8 cellular contexts compared by ENCODE assay signal in the genomic region with DNA sequence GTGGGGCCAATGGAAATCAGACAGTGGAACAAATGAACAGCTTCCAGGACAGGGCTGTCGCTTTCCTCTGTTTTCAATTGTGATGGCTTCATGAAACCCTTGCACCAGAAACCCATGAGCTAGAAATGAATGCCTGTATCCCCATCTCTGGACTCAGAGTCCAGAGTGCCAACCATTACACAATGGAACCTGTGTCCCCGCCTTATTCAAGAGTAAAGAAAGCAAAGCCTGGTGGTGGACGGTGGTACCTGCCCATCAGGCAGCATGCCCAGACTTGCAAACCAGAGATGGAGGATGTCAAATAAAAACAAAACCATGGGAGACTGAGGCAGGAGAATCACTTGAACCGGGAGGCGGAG. TPM values are rescaled to one million over a fixed set of nuclear protein-coding genes. Genes with fewer than 3 reads are reported as not detected.
DNase-seq lines count a peak whose midpoint lies in the region; ATAC-seq and TF ChIP-seq lines count a peak whose summit lies in the region.

No MANE protein-coding gene starts in this region.

- H3K9me3 Mint-ChIP-seq in stimulated activated effector memory CD8-positive, alpha-beta T cell treated with anti-CD3 and anti-CD28 coated beads, Interleukin-12 subunit alpha, Interleukin-12 subunit beta, amount 100 ng/mL, for 72 hours: no peaks in the 10 kb centered on the region
- H3K9me3 Mint-ChIP-seq in activated CD4-positive, alpha-beta memory T cell treated with anti-CD3 and anti-CD28 coated beads for 36 hours: no peaks in the 10 kb centered on the region

- intact Hi-C loops in activated CD4-positive, alpha-beta memory T cell treated with anti-CD3 and anti-CD28 coated beads for 36 hours (cut with micrococcal nuclease): no loop called here

- ATAC-seq in foreskin keratinocyte: no peak
- no peak for ATAC-seq in stimulated activated effector memory CD8-positive, alpha-beta T cell treated with anti-CD3 and anti-CD28 coated beads, Interleukin-12 subunit alpha, Interleukin-12 subunit beta, amount 100 ng/mL, for 72 hours

- H3K4me1 Mint-ChIP-seq in stimulated activated effector memory CD8-positive, alpha-beta T cell treated with anti-CD3 and anti-CD28 coated beads, Interleukin-12 subunit alpha, Interleukin-12 subunit beta, amount 100 ng/mL, for 72 hours: peaks cover 61% of the 10 kb centered on the region
- H3K4me1 Mint-ChIP-seq in activated CD4-positive, alpha-beta memory T cell treated with anti-CD3 and anti-CD28 coated beads for 36 hours (ENCODE audit: low read depth): peaks cover 34% of the 10 kb centered on the region

- no peak overlapping the region for H3K4me3 Mint-ChIP-seq in stimulated activated effector memory CD8-positive, alpha-beta T cell treated with anti-CD3 and anti-CD28 coated beads, Interleukin-12 subunit alpha, Interleukin-12 subunit beta, amount 100 ng/mL, for 72 hours
- no peak overlapping the region for H3K4me3 Mint-ChIP-seq in activated CD4-positive, alpha-beta memory T cell treated with anti-CD3 and anti-CD28 coated beads for 36 hours

- H3K4me3 ChIP-seq in SJCRH30: peak overlapping the region; percentile 28

- CTCF ChIA-PET in HEK293T (lab: Yijun Ruan, JAX): interaction anchor here (0.5 to 1.0 kb wide), 4 partner anchors 40 to 96 kb away, joined by 3 to 5 read pairs (median 3); no protein-coding TSS in a partner anchor
- CTCF ChIA-PET in activated CD4-positive, alpha-beta memory T cell treated with anti-CD3 and anti-CD28 coated beads for 36 hours (lab: Charles Lee): interaction anchor here (1.0 to 3.3 kb wide), 6 partner anchors 9 to 578 kb away, joined by 3 to 19 read pairs (median 4); no protein-coding TSS in a partner anchor

- DNase-seq in HEK293T (ENCODE audit: extremely low spot score) (no peak), SJCRH30 (peak in 1 of 2 experiments; percentile 57), foreskin keratinocyte (no peak), T-helper 2 cell (no peak), iPS-NIHi11 (ENCODE audit: low spot score) (no peak), activated T-cell treated with anti-CD3 and anti-CD28 coated beads for 4 hours (no peak)
- no peak for DNase-seq in stimulated activated effector memory CD8-positive, alpha-beta T cell treated with anti-CD3 and anti-CD28 coated beads, Interleukin-12 subunit alpha, Interleukin-12 subunit beta, amount 100 ng/mL, for 72 hours (ENCODE audit: low spot score in 2 of 2)
- no peak for DNase-seq in activated CD4-positive, alpha-beta memory T cell treated with anti-CD3 and anti-CD28 coated beads for 36 hours

- H3K27ac ChIP-seq in SJCRH30: peak overlapping the region; percentile 90
- H3K27ac ChIP-seq in foreskin keratinocyte: peak overlapping the region; percentile 46

- POLR2A ChIA-PET in HEK293T (lab: Yijun Ruan, JAX): interaction anchor here (0.6 to 1.6 kb wide), 5 partner anchors 10 to 41 kb away, joined by 3 to 7 read pairs (median 3); no protein-coding TSS in a partner anchor
- POLR2A ChIA-PET in activated CD4-positive, alpha-beta memory T cell treated with anti-CD3 and anti-CD28 coated beads for 36 hours (lab: Charles Lee): no interaction called here

- no peaks in the 10 kb centered on the region for H3K9me3 ChIP-seq in SJCRH30 (replicated peaks)

- no peaks in the 10 kb centered on the region for H3K36me3 Mint-ChIP-seq in stimulated activated effector memory CD8-positive, alpha-beta T cell treated with anti-CD3 and anti-CD28 coated beads, Interleukin-12 subunit alpha, Interleukin-12 subunit beta, amount 100 ng/mL, for 72 hours
- H3K36me3 Mint-ChIP-seq in activated CD4-positive, alpha-beta memory T cell treated with anti-CD3 and anti-CD28 coated beads for 36 hours: no peaks in the 10 kb centered on the region

- H3K4me1 ChIP-seq in SJCRH30 (peaks cover 36% of the 10 kb centered on the region), foreskin keratinocyte (peaks cover 37% of the 10 kb centered on the region)

- H3K27me3 ChIP-seq in SJCRH30 (no peaks in the 10 kb centered on the region), foreskin keratinocyte (no peaks in the 10 kb centered on the region)

- TF ChIP-seq CTCF in foreskin keratinocyte (conservative IDR thresholded peaks at IDR 0.05): peak; percentile 18

- H3K27ac Mint-ChIP-seq in stimulated activated effector memory CD8-positive, alpha-beta T cell treated with anti-CD3 and anti-CD28 coated beads, Interleukin-12 subunit alpha, Interleukin-12 subunit beta, amount 100 ng/mL, for 72 hours: peak overlapping the region; percentile 1
- H3K27ac Mint-ChIP-seq in activated CD4-positive, alpha-beta memory T cell treated with anti-CD3 and anti-CD28 coated beads for 36 hours: no peak overlapping the region

- H3K27me3 Mint-ChIP-seq in activated CD4-positive, alpha-beta memory T cell treated with anti-CD3 and anti-CD28 coated beads for 36 hours: no peaks in the 10 kb centered on the region

- H3K36me3 ChIP-seq in SJCRH30: no peaks in the 10 kb centered on the region

TF ChIP-seq in HEK293T, 16 proteins besides CTCF, POLR2A, EP300 and RAD21:
- no peak for TF ChIP-seq ELF4 (IDR thresholded peaks at IDR 0.05)
- TF ChIP-seq, protein P1, sequence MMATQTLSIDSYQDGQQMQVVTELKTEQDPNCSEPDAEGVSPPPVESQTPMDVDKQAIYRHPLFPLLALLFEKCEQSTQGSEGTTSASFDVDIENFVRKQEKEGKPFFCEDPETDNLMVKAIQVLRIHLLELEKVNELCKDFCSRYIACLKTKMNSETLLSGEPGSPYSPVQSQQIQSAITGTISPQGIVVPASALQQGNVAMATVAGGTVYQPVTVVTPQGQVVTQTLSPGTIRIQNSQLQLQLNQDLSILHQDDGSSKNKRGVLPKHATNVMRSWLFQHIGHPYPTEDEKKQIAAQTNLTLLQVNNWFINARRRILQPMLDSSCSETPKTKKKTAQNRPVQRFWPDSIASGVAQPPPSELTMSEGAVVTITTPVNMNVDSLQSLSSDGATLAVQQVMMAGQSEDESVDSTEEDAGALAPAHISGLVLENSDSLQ (IDR thresholded peaks at IDR 0.05): peak; percentile 38; the same call in 1 of the 2 replicates

RNA-seq across cellular contexts. Expression of gene CAPN2, which starts 4.4 kb away (rescaled TPM):
- 163 and 172 TPM in 2 replicates for total RNA-seq in SJCRH30 (2014; rRNA removed; shearing (Covaris generic))
- 530 and 551 TPM in 2 replicates for total RNA-seq in foreskin keratinocyte
- 278 and 298 TPM in 2 replicates for polyA plus RNA-seq in foreskin keratinocyte
- 10 to 100 TPM; 61.2 to 64.5 TPM for total RNA-seq in activated CD4-positive, alpha-beta memory T cell treated with anti-CD3 and anti-CD28 coated beads for 36 hours

RNA-seq across cellular contexts. Expression of gene CAPN8, which starts 42.5 kb away (rescaled TPM):
- not detected in 2 replicates for total RNA-seq in SJCRH30 (2014; rRNA removed; shearing (Covaris generic))
- 0.68 and 1.1 TPM in 2 replicates for total RNA-seq in foreskin keratinocyte
- 0.55 and 0.73 TPM in 2 replicates for polyA plus RNA-seq in foreskin keratinocyte
- total RNA-seq in activated CD4-positive, alpha-beta memory T cell treated with anti-CD3 and anti-CD28 coated beads for 36 hours: not detected
